8 cellular contexts compared by ENCODE assay signal in the genomic region with DNA sequence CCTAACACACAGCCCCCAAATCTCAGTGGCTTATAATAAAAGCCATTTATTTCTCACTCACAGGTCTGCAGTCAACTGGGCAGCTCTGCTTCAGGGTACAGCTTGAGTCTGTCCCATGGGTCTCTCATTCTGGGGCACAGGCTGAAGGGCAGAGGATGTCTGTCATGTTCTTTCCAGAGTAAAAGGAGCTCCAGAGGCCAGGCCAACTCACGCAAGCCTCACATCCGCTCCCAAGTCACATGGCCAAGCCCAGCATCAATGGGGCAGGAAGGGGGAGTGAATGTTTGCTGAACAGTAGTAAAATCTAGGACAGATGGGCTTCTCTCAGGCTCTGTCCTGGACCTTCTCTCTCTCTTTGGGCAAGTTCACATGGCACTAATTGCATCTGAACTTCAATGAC.
DNase-seq lines count a peak whose midpoint lies in the region; ATAC-seq and TF ChIP-seq lines count a peak whose summit lies in the region.
"Had no signal": no experiment of that assay in that cellular context is flagged by ENCODE, and none has a peak within 500 bp of the region (broad histone marks: within the 10 kb centered on the region; RNA-seq: fewer than 3 reads in every experiment).

No MANE protein-coding gene starts in this region.

- no peak for ATAC-seq in HG02970 (IDR thresholded peaks at IDR 0.05; ENCODE audit: low FRiP score, unreplicated experiment)
- ATAC-seq in GM19324 (IDR thresholded peaks at IDR 0.05; ENCODE audit: low FRiP score, unreplicated experiment), result no peak

- DNase-seq in HFF-Myc (ENCODE audit: extremely low read depth, low read depth), result peak; percentile 55
- DNase-seq in foreskin melanocyte, result peak; percentile 87
- peak; percentile 53 for DNase-seq in retina
- no peak for DNase-seq in NCI-H2081 (lab: John Stamatoyannopoulos, UW)

- TF ChIP-seq CTCF in HFF-Myc (IDR thresholded peaks at IDR 0.05; ENCODE audit: low read depth, low read length, missing control alignments) (no peak), VCaP (conservative IDR thresholded peaks at IDR 0.05) (no peak)

- H3K27ac ChIP-seq in VCaP, result peak overlapping the region; percentile 69

- H3K4me3 ChIP-seq in HFF-Myc (replicated peaks; ENCODE audit: low read depth, low read length), result 0 out of 2 replicates have a peak overlapping the region, but pooled peaks have one; percentile 7
- H3K4me3 ChIP-seq: HAP-1 had no signal

Comparison
In these comparisons a context has a peak if more than half of its experiments do, and no peak if none do; other contexts are left out.
1. DNase-seq: peak in HFF-Myc (single experiment), foreskin melanocyte (single experiment) and retina (single experiment); none in NCI-H2081 (0 of 2).